7 cellular contexts compared by ENCODE assay signal in the genomic region with DNA sequence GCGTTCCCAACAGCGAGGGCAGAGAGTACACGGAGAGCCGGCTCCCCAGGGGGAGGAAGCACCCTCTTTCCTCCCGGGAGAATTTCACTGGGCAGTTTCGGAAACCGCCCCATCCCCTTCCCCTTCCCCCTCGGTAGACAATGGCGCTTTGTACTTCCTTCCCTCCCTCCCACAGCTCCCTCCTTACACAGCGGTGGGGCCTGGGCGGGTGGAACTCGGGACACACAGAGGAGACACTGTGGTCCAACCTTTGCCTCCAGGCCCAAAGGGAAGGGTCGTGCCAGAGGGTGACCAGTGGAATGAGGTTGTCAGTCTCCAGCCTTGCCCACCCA. TPM values are rescaled to one million over a fixed set of nuclear protein-coding genes. Genes with fewer than 3 reads are reported as not detected.
DNase-seq lines count a peak whose midpoint lies in the region; FAIRE-seq lines count a peak whose summit lies in the region.

No MANE protein-coding gene starts in this region.

- H3K4me1 ChIP-seq in HUES64 (ENCODE audit: insufficient read depth, low read length) (peaks cover 29% of the 10 kb centered on the region), iPS-15b (ENCODE audit: control insufficient read depth, insufficient read depth, low read length) (peaks cover 5% of the 10 kb centered on the region), small intestine (ENCODE audit: control insufficient read depth in 2 of 2, insufficient read depth in 1 of 2, low read depth in 1 of 2, low read length in 1 of 2) (peaks cover 5 to 10% of the 10 kb centered on the region in 2 donors)

- 12% methylated on average over 13 of the region's 13 CpGs for WGBS in HUES64
- 8 to 31% (median 9%) methylated on average over 13 of the region's 13 CpGs for WGBS in adipose tissue, 3 donors
- 5 to 13% (median 9%) methylated on average over 7 to 13 of the region's 13 CpGs for WGBS in small intestine, 3 donors

- H3K4me3 ChIP-seq in HUES64 (ENCODE audit: low read length) (peak overlapping the region; percentile 80), iPS-15b (ENCODE audit: low read depth, low read length) (peak overlapping the region; percentile 75), small intestine (ENCODE audit: low read depth in 1 of 2, low read length in 2 of 2) (peak overlapping the region; percentile 34 to 80)

- DNase-seq in small intestine (no peak), ecto neural progenitor cell (ENCODE audit: low spot score) (no peak), HK-2 (ENCODE audit: unreplicated experiment) (no peak), NCI-H524 treated with DMSO at 0.1 percent for 48 hours (lab: John Stamatoyannopoulos, UW) (no peak)

- no peak for FAIRE-seq in small intestine (lab: Jason Lieb, UNC)

- H3K9me3 ChIP-seq in HUES64 (ENCODE audit: insufficient read depth, low read depth, low read length), result no peaks in the 10 kb centered on the region
- no peaks in the 10 kb centered on the region for H3K9me3 ChIP-seq in iPS-15b (ENCODE audit: control insufficient read depth, insufficient read depth, low read length)
- no peaks in the 10 kb centered on the region for H3K9me3 ChIP-seq in small intestine (ENCODE audit: control insufficient read depth, low read depth)

- H3K27me3 ChIP-seq in HUES64 (ENCODE audit: insufficient read depth, low read length) (no peaks in the 10 kb centered on the region), iPS-15b (ENCODE audit: control insufficient read depth, insufficient read depth, low read length) (peaks cover 9% of the 10 kb centered on the region), small intestine (ENCODE audit: control insufficient read depth in 2 of 2, insufficient read depth in 2 of 2, low read length in 2 of 2) (no peaks in the 10 kb centered on the region)

- no peaks in the 10 kb centered on the region for H3K36me3 ChIP-seq in HUES64 (ENCODE audit: insufficient read depth, low read length)
- peaks cover 10% of the 10 kb centered on the region for H3K36me3 ChIP-seq in iPS-15b (ENCODE audit: control insufficient read depth, insufficient read depth, low read length)
- H3K36me3 ChIP-seq in small intestine (ENCODE audit: control insufficient read depth in 2 of 2, insufficient read depth in 2 of 2, low read length in 2 of 2), result no peaks in the 10 kb centered on the region

- peak overlapping the region; percentile 97 for H3K27ac ChIP-seq in HUES64 (ENCODE audit: low read depth, low read length)
- peak overlapping the region; percentile 28 for H3K27ac ChIP-seq in adipose tissue (ENCODE audit: low read depth, low read length)
- peak overlapping the region in 1 of 2 donors; percentile 95 for H3K27ac ChIP-seq in small intestine (ENCODE audit: low read depth in 1 of 2, low read length in 1 of 2)

- peak overlapping the region; percentile 95 for H3K9ac ChIP-seq in HUES64 (ENCODE audit: low read depth, low read length)
- peak overlapping the region; percentile 92 for H3K9ac ChIP-seq in iPS-15b (ENCODE audit: low read depth, low read length)

RNA-seq across cellular contexts. Expression of gene SMTN, which starts 4.3 kb away (rescaled TPM):
- polyA plus RNA-seq in HUES64 (2013, experiment 1 of 2), result 9.7 TPM
- 13.7 TPM for polyA plus RNA-seq in HUES64 (2013, experiment 2 of 2)
- polyA plus RNA-seq in adipose tissue (100 to 1,000 TPM in 1 of 3 donors, 10 to 100 TPM in 2; 17.6 to 139 (median 50.0) TPM), small intestine (10 to 100 TPM in 2 of 3 donors, 1 to 10 TPM in 1; 7.8 to 74.8 (median 17.0) TPM)

RNA-seq across cellular contexts. Expression of gene SELENOM, which starts 21.9 kb away (rescaled TPM):
- polyA plus RNA-seq in HUES64 (2013, experiment 1 of 2), result 12.2 TPM
- 18.4 TPM for polyA plus RNA-seq in HUES64 (2013, experiment 2 of 2)
- 100 to 1,000 TPM in 2 of 3 donors, 10 to 100 TPM in 1; 42.6 to 338 (median 202) TPM for polyA plus RNA-seq in adipose tissue
- 100 to 1,000 TPM in 1 of 3 donors, 10 to 100 TPM in 2; 14.8 to 163 (median 90.0) TPM for polyA plus RNA-seq in small intestine

RNA-seq across cellular contexts. Expression of gene INPP5J, which starts 37.3 kb away (rescaled TPM):
- polyA plus RNA-seq in HUES64 (2013, experiment 1 of 2), result 1.9 TPM
- polyA plus RNA-seq in HUES64 (2013, experiment 2 of 2), result 2.1 TPM
- polyA plus RNA-seq in adipose tissue (10 to 100 TPM in 1 of 3 donors, 1 to 10 TPM in 2; 1.2 to 10.6 (median 1.3) TPM), small intestine (10 to 100 TPM; 12.2 to 93.7 (median 81.9) TPM)

RNA-seq across cellular contexts. Expression of gene PLA2G3, which starts 54.8 kb away (rescaled TPM):
- polyA plus RNA-seq in HUES64 (2013, experiment 1 of 2), result 16.8 TPM
- polyA plus RNA-seq in HUES64 (2013, experiment 2 of 2), result 18.3 TPM
- polyA plus RNA-seq in adipose tissue, result under 1 TPM in 1 of 3 donors, not detected in 2; 0.01 TPM
- 1 to 10 TPM in 1 of 3 donors, not detected in 2; 4.2 TPM for polyA plus RNA-seq in small intestine
